ENCODE assay signal across 14 cellular contexts in the genomic region with DNA sequence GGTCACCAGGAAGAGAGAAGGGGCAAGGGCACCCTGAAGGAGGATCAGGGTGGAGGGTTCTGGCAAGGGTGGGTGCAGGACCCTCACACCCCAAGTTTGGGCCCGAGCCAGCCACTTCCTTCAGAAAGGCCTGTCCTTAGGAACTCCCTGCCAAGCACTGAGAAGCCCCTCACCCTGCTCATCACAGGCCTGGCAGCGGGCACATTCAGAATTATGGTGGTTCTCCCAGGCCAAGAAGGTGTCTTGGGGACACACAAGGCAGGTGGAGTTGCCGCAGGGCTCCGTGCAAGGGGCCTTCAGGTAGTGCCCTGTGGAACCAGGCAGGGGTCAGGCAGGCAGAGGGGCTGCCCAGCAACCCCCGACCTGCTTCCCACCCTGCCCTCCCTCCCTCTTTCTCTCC. TPM values are rescaled to one million over a fixed set of nuclear protein-coding genes. Genes with fewer than 3 reads are reported as not detected.
A peak's percentile ranks its signal among the peaks of the same experiment; 100 is the strongest.
DNase-seq lines count a peak whose midpoint lies in the region; ATAC-seq and TF ChIP-seq lines count a peak whose summit lies in the region.
"Had no signal": no experiment of that assay in that cellular context is flagged by ENCODE, and none has a peak within 500 bp of the region (broad histone marks: within the 10 kb centered on the region; RNA-seq: fewer than 3 reads in every experiment).

No MANE protein-coding gene starts in this region.

- H3K36me3 ChIP-seq in Panc1 (ENCODE audit: control insufficient read depth, insufficient read depth, low read length): no peaks in the 10 kb centered on the region
- H3K36me3 ChIP-seq in BE2C: no peaks in the 10 kb centered on the region
- H3K36me3 ChIP-seq: ovary had no signal

- H3K9me3 Mint-ChIP-seq in activated T-cell treated with anti-CD3 and anti-CD28 coated beads, Interleukin-2, amount 50 U/mL, for 72 hours: no peaks in the 10 kb centered on the region
- H3K9me3 Mint-ChIP-seq in activated naive CD8-positive, alpha-beta T cell treated with anti-CD3 and anti-CD28 coated beads, Interleukin-2, amount 10 ng/mL, durations not matched to agents 7 days and 5 days: no peaks in the 10 kb centered on the region

- in situ Hi-C loops in Panc1 (cut with HindIII; ENCODE audit: low pct_unique_long_range_greater_than_20kb, low sequenced_read_pairs): no loop called here

- no peak for ATAC-seq in activated T-cell treated with anti-CD3 and anti-CD28 coated beads, Interleukin-2, amount 50 U/mL, for 72 hours (replicated peaks in 1 of 2)
- 0 out of 2 replicates have a peak, but pooled peaks have one; percentile 6 for ATAC-seq in Panc1
- ATAC-seq in activated naive CD8-positive, alpha-beta T cell treated with anti-CD3 and anti-CD28 coated beads, Interleukin-2, amount 10 ng/mL, durations not matched to agents 7 days and 5 days (ENCODE audit: low read depth): no peak
- ATAC-seq: left lung had no signal

- TF ChIP-seq CTCF in Panc1 (IDR thresholded peaks at IDR 0.05) (no peak), BE2C (IDR thresholded peaks at IDR 0.05; ENCODE audit: low read depth, low read length) (no peak)

- H3K4me3 ChIP-seq in Panc1 (ENCODE audit: low read depth in 2 of 2, low read length in 2 of 2) (no peak overlapping the region), skin epidermis (peak overlapping the region; percentile 15 to 43 (median 31)), BE2C (ENCODE audit: low read depth, low read length) (no peak overlapping the region)
- H3K4me3 ChIP-seq: ovary had no signal

- CTCF ChIA-PET in Panc1 (lab: Charles Lee): no interaction called here

- H3K4me3 Mint-ChIP-seq in activated T-cell treated with anti-CD3 and anti-CD28 coated beads, Interleukin-2, amount 50 U/mL, for 72 hours: peak overlapping the region; percentile 97
- peak overlapping the region; percentile 92 for H3K4me3 Mint-ChIP-seq in activated naive CD8-positive, alpha-beta T cell treated with anti-CD3 and anti-CD28 coated beads, Interleukin-2, amount 10 ng/mL, durations not matched to agents 7 days and 5 days

- peaks cover 10 to 14% of the 10 kb centered on the region in 2 donors for H3K36me3 Mint-ChIP-seq in activated T-cell treated with anti-CD3 and anti-CD28 coated beads, Interleukin-2, amount 50 U/mL, for 72 hours (ENCODE audit: insufficient read depth in 2 of 2)
- H3K36me3 Mint-ChIP-seq in activated naive CD8-positive, alpha-beta T cell treated with anti-CD3 and anti-CD28 coated beads, Interleukin-2, amount 10 ng/mL, durations not matched to agents 7 days and 5 days: peaks cover 12% of the 10 kb centered on the region

- no peaks in the 10 kb centered on the region for H3K27me3 Mint-ChIP-seq in activated T-cell treated with anti-CD3 and anti-CD28 coated beads, Interleukin-2, amount 50 U/mL, for 72 hours (ENCODE audit: low read depth)
- H3K27me3 Mint-ChIP-seq in activated naive CD8-positive, alpha-beta T cell treated with anti-CD3 and anti-CD28 coated beads, Interleukin-2, amount 10 ng/mL, durations not matched to agents 7 days and 5 days: peaks cover 4% of the 10 kb centered on the region

- peaks cover 47% of the 10 kb centered on the region for H3K4me1 Mint-ChIP-seq in activated T-cell treated with anti-CD3 and anti-CD28 coated beads, Interleukin-2, amount 50 U/mL, for 72 hours (ENCODE audit: low read depth)
- peaks cover 26% of the 10 kb centered on the region for H3K4me1 Mint-ChIP-seq in activated naive CD8-positive, alpha-beta T cell treated with anti-CD3 and anti-CD28 coated beads, Interleukin-2, amount 10 ng/mL, durations not matched to agents 7 days and 5 days

- no TSS peak for BruUV-seq in Panc1 (replicated peaks; lab: Mats Ljungman, UMichigan)

- H3K27ac ChIP-seq in Panc1 (ENCODE audit: low read length) (no peak overlapping the region), skin epidermis (peak overlapping the region in 8 of 21 experiments; percentile 16 to 87 (median 81))
- H3K27ac ChIP-seq: left lung, ovary had no signal

- POLR2A ChIA-PET in Panc1 (lab: Charles Lee): no interaction called here
- POLR2A ChIA-PET in activated naive CD8-positive, alpha-beta T cell treated with anti-CD3 and anti-CD28 coated beads, Interleukin-2, amount 10 ng/mL, durations not matched to agents 7 days and 5 days (lab: Charles Lee): interaction anchor here (0.6 to 1.2 kb wide), 2 partner anchors 25 to 42 kb away, joined by 3 to 5 read pairs; no protein-coding TSS in a partner anchor

- no peak for DNase-seq in activated T-cell treated with anti-CD3 and anti-CD28 coated beads, Interleukin-2, amount 50 U/mL, for 72 hours
- no peak for DNase-seq in activated T-cell treated with anti-CD3 and anti-CD28 coated beads, Interleukin-2, amount 50 U/mL, for 1 hour
- DNase-seq in Panc1 (ENCODE audit: low read depth, low spot score): no peak
- no peak for DNase-seq in activated naive CD8-positive, alpha-beta T cell treated with anti-CD3 and anti-CD28 coated beads, Interleukin-2, amount 10 ng/mL, durations not matched to agents 7 days and 5 days
- no peak for DNase-seq in NCI-H1436 treated with DMSO at 0.1 percent for 48 hours (lab: John Stamatoyannopoulos, UW)
- DNase-seq in amygdala (lab: John Stamatoyannopoulos, UW): no peak
- no peak for DNase-seq in BE2C
- DNase-seq: foreskin melanocyte, left lung, NCI-H146, NCI-H345, ovary, SW 1271 had no signal

- H3K27me3 ChIP-seq in Panc1 (ENCODE audit: control insufficient read depth, insufficient read depth, low read length) (no peaks in the 10 kb centered on the region), BE2C (no peaks in the 10 kb centered on the region)
- H3K27me3 ChIP-seq: ovary had no signal

- H3K4me1 ChIP-seq in Panc1 (ENCODE audit: control insufficient read depth, insufficient read depth, low read length) (no peaks in the 10 kb centered on the region; the same call in 1 of the 2 replicates), BE2C (no peaks in the 10 kb centered on the region)

- H3K9me3 ChIP-seq in Panc1 (ENCODE audit: control insufficient read depth, insufficient read depth, low read depth, low read length) (no peaks in the 10 kb centered on the region), BE2C (no peaks in the 10 kb centered on the region)
- H3K9me3 ChIP-seq: left lung, ovary had no signal

- peak overlapping the region; percentile 95 for H3K27ac Mint-ChIP-seq in activated T-cell treated with anti-CD3 and anti-CD28 coated beads, Interleukin-2, amount 50 U/mL, for 72 hours
- peak overlapping the region; percentile 80 for H3K27ac Mint-ChIP-seq in activated naive CD8-positive, alpha-beta T cell treated with anti-CD3 and anti-CD28 coated beads, Interleukin-2, amount 10 ng/mL, durations not matched to agents 7 days and 5 days

- intact Hi-C loops in Panc1 (cut with micrococcal nuclease; ENCODE audit: unreplicated experiment): no loop called here

RNA-seq across cellular contexts. Expression of gene TNFRSF25, which starts 1.1 kb away (rescaled TPM):
- total RNA-seq in activated T-cell treated with anti-CD3 and anti-CD28 coated beads, Interleukin-2, amount 50 U/mL, for 72 hours: 100 to 1,000 TPM in 1 of 2 donors, 10 to 100 TPM in 1; 89.2 to 101 TPM
- total RNA-seq in Panc1 (2021; ENCODE audit: unreplicated experiment): 7.0 TPM
- polyA plus RNA-seq in Panc1 (2012; ENCODE audit: insufficient read length): 14.2 TPM
- 100 to 1,000 TPM; 137 TPM for total RNA-seq in activated naive CD8-positive, alpha-beta T cell treated with anti-CD3 and anti-CD28 coated beads, Interleukin-2, amount 10 ng/mL, durations not matched to agents 7 days and 5 days
- 6.8 TPM for polyA plus RNA-seq in BE2C (2012; ENCODE audit: insufficient read depth, insufficient read length, low read depth)

RNA-seq across cellular contexts. Expression of gene PLEKHG5, which starts 26.6 kb away (rescaled TPM):
- 1 to 10 TPM; 2.6 to 3.2 TPM for total RNA-seq in activated T-cell treated with anti-CD3 and anti-CD28 coated beads, Interleukin-2, amount 50 U/mL, for 72 hours
- 6.8 TPM for total RNA-seq in Panc1 (2021; ENCODE audit: unreplicated experiment)
- polyA plus RNA-seq in Panc1 (2012; ENCODE audit: insufficient read length): 10.7 TPM
- total RNA-seq in activated naive CD8-positive, alpha-beta T cell treated with anti-CD3 and anti-CD28 coated beads, Interleukin-2, amount 10 ng/mL, durations not matched to agents 7 days and 5 days: 1 to 10 TPM; 4.7 to 5.0 TPM
- 14.3 TPM for polyA plus RNA-seq in BE2C (2012; ENCODE audit: insufficient read depth, insufficient read length, low read depth)

RNA-seq across cellular contexts. Expression of gene ESPN, which starts 40.3 kb away (rescaled TPM):
- total RNA-seq in activated T-cell treated with anti-CD3 and anti-CD28 coated beads, Interleukin-2, amount 50 U/mL, for 72 hours: 1 to 10 TPM; 1.3 to 2.0 TPM
- total RNA-seq in Panc1 (2021; ENCODE audit: unreplicated experiment): 8.5 TPM
- 13.6 TPM for polyA plus RNA-seq in Panc1 (2012; ENCODE audit: insufficient read length)
- 1 to 10 TPM; 1.7 to 2.6 TPM for total RNA-seq in activated naive CD8-positive, alpha-beta T cell treated with anti-CD3 and anti-CD28 coated beads, Interleukin-2, amount 10 ng/mL, durations not matched to agents 7 days and 5 days
- polyA plus RNA-seq in BE2C (2012; ENCODE audit: insufficient read depth, insufficient read length, low read depth): not detected

RNA-seq across cellular contexts. Expression of gene HES2, which starts 45.2 kb away (rescaled TPM):
- 1 to 10 TPM in 1 of 2 donors, under 1 TPM in 1; 0.44 to 1.2 TPM for total RNA-seq in activated T-cell treated with anti-CD3 and anti-CD28 coated beads, Interleukin-2, amount 50 U/mL, for 72 hours
- 11.1 TPM for total RNA-seq in Panc1 (2021; ENCODE audit: unreplicated experiment)
- 18.8 TPM for polyA plus RNA-seq in Panc1 (2012; ENCODE audit: insufficient read length)
- total RNA-seq in activated naive CD8-positive, alpha-beta T cell treated with anti-CD3 and anti-CD28 coated beads, Interleukin-2, amount 10 ng/mL, durations not matched to agents 7 days and 5 days: under 1 TPM in 1 of 2 experiments, not detected in 1; 0.34 TPM
- not detected for polyA plus RNA-seq in BE2C (2012; ENCODE audit: insufficient read depth, insufficient read length, low read depth)
- polyA plus RNA-seq: ovary had no signal

Comparison
In these comparisons a context has a peak if more than half of its experiments do, and no peak if none do; other contexts are left out.
1. H3K4me3 ChIP-seq: peak in skin epidermis (7 of 7); none in Panc1 (0 of 2) and BE2C (single experiment).
2. RNA of gene TNFRSF25, which starts 1.1 kb away (total RNA-seq): 137 TPM in activated naive CD8-positive, alpha-beta T cell treated with anti-CD3 and anti-CD28 coated beads, Interleukin-2, amount 10 ng/mL, durations not matched to agents 7 days and 5 days and 89.2 to 101 TPM in activated T-cell treated with anti-CD3 and anti-CD28 coated beads, Interleukin-2, amount 50 U/mL, for 72 hours; 7.0 TPM in Panc1 (single experiment); every median in the first group is over 10 times any median in the second.